Comparison of ENCODE assay signal across 8 cellular contexts in genomic region chr11:575996-576756, GRCh38.
DNase-seq lines count a peak whose midpoint lies in the region; ATAC-seq and TF ChIP-seq lines count a peak whose summit lies in the region.

Gene PHRF1 (plus strand): TSS chr11:576470. CDS start chr11:581513, 5,043 bp downstream.

- no peak for TF ChIP-seq CTCF in VCaP (conservative IDR thresholded peaks at IDR 0.05)

- H3K4me3 ChIP-seq in skin epidermis: peak within 1 kb of the TSS; percentile 56 to 92 (median 74)

- in situ Hi-C loops in ACHN (cut with HindIII; ENCODE audit: low pct_ligation_motif_present, low pct_unique_long_range_greater_than_20kb, low sequenced_read_pairs): no loop called here
- in situ Hi-C loops in T47D (cut with HindIII; ENCODE audit: low pct_unique_long_range_greater_than_20kb, low sequenced_read_pairs): no loop called here

- peak within 1 kb of the TSS; percentile 95 for H3K27ac ChIP-seq in VCaP
- H3K27ac ChIP-seq in skin epidermis: peak within 1 kb of the TSS; percentile 77 to 99 (median 97)

- ATAC-seq in GM18873 (IDR thresholded peaks at IDR 0.05; ENCODE audit: low FRiP score, unreplicated experiment) (peak; percentile 67), HG03135 (IDR thresholded peaks at IDR 0.05; ENCODE audit: unreplicated experiment) (peak; percentile 76)

- DNase-seq in ACHN: peak; percentile 87
- DNase-seq in NCI-H2196 treated with DMSO at 0.1 percent for 48 hours (lab: John Stamatoyannopoulos, UW; ENCODE audit: unreplicated experiment): peak; percentile 90
- DNase-seq in T47D (ENCODE audit: low read depth in 1 of 2, low spot score in 1 of 2): peak; percentile 81 to 83
- DNase-seq in iPS-NIHi11 (ENCODE audit: low spot score): peak; percentile 99

Comparison
In these comparisons a context has a peak if more than half of its experiments do, and no peak if none do; other contexts are left out.
1. Peak in every context shown above with its lines: DNase-seq, ATAC-seq, H3K4me3 ChIP-seq and H3K27ac ChIP-seq.